In the genomic region with DNA sequence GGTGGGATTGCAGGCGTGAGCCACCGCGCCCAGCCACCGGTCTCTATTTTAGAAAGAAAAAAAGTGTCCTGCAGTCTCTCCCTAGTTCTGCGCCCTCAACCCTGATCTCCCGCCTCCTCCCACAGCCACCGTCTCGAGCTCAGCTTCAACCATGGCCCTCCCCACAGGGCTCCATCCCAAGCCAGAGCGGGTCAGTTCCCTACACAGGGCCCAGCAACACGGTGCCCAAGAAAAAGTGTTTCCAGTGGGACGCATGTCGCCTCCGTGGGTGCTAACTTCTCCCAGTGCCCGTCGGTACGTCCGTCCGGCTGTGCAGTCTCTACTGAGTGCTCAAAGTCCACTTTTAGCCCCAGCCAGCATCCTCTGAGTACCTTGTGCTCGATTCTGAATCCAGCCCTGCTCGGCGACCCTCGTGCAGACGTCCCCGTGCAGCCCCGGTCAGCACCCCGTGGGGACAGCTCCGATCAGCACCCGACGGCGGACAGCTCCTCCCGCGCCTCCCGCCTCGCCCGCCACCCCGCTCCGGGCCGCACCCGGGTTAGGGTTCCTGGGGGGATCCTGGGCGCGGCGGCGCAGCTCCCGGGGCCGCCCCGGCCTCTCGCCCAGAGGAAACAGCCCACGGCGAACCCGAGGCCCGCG, we compare ENCODE assay signal across 8 cellular contexts. TPM values are rescaled to one million over a fixed set of nuclear protein-coding genes. Genes with fewer than 3 reads are reported as not detected.
A peak's percentile ranks its signal among the peaks of the same experiment; 100 is the strongest.
DNase-seq lines count a peak whose midpoint lies in the region; ATAC-seq and TF ChIP-seq lines count a peak whose summit lies in the region.

No MANE protein-coding gene starts in this region.

- H3K23ac ChIP-seq in mesenchymal stem cell (ENCODE audit: low read length in 2 of 2): no peak overlapping the region

- no peak overlapping the region for H2AK5ac ChIP-seq in mesenchymal stem cell (ENCODE audit: low read length, severe bottlenecking)

- H3K4ac ChIP-seq in mesenchymal stem cell (ENCODE audit: low read depth in 1 of 2, low read length in 2 of 2): no peak overlapping the region

- no peak overlapping the region for H3K14ac ChIP-seq in mesenchymal stem cell (ENCODE audit: low read length in 2 of 2)

- no peak for ATAC-seq in GM18498 (IDR thresholded peaks at IDR 0.05; ENCODE audit: unreplicated experiment)
- no peak for ATAC-seq in HG03460 (IDR thresholded peaks at IDR 0.05; ENCODE audit: unreplicated experiment)

- no peak overlapping the region for H4K8ac ChIP-seq in mesenchymal stem cell (ENCODE audit: low read length)

- no peak overlapping the region for H2BK15ac ChIP-seq in mesenchymal stem cell (ENCODE audit: low read depth, poor library complexity, severe bottlenecking)

- H3K27me3 ChIP-seq in colonic mucosa (peaks cover 45% of the 10 kb centered on the region), mesenchymal stem cell (ENCODE audit: control insufficient read depth in 1 of 2, insufficient read depth in 1 of 2, low read length in 2 of 2) (peaks cover 47 to 48% of the 10 kb centered on the region in 2 experiments), suprapubic skin (peaks cover 63% of the 10 kb centered on the region)

- no peaks in the 10 kb centered on the region for H3K4me1 ChIP-seq in colonic mucosa
- H3K4me1 ChIP-seq in mesenchymal stem cell (ENCODE audit: control insufficient read depth, insufficient read depth, low read depth, low read length): peaks cover 9% of the 10 kb centered on the region
- H3K4me1 ChIP-seq in suprapubic skin: peaks cover 19% of the 10 kb centered on the region

- TF ChIP-seq CTCF in colonic mucosa (IDR thresholded peaks at IDR 0.05) (no peak), suprapubic skin (IDR thresholded peaks at IDR 0.05) (no peak)

- no peaks in the 10 kb centered on the region for H3K79me1 ChIP-seq in mesenchymal stem cell (replicated peaks; ENCODE audit: low read length, poor library complexity, severe bottlenecking)

- 31% methylated on average over 38 of the region's 52 CpGs for WGBS in mesenchymal stem cell
- 55% methylated on average over 15 of the region's 52 CpGs for WGBS in suprapubic skin

- no peak overlapping the region for H4K91ac ChIP-seq in mesenchymal stem cell (ENCODE audit: low read length)

- H3K27ac ChIP-seq in colonic mucosa (no peak overlapping the region), mesenchymal stem cell (ENCODE audit: low read length, poor library complexity, severe bottlenecking) (no peak overlapping the region), suprapubic skin (no peak overlapping the region)

- no peak overlapping the region for H3K9ac ChIP-seq in colonic mucosa (ENCODE audit: low read depth in 2 of 2, low read length in 2 of 2)
- H3K9ac ChIP-seq in mesenchymal stem cell (ENCODE audit: low read length): no peak overlapping the region

- DNase-seq in activated T-cell treated with anti-CD3 and anti-CD28 coated beads for 1 hour (ENCODE audit: low read depth) (peak; percentile 49), activated T-cell treated with anti-CD3 and anti-CD28 coated beads for 4 hours (no peak), colonic mucosa (peak; percentile 51), mesenchymal stem cell (peak; percentile 43), suprapubic skin (ENCODE audit: low spot score in 2 of 2) (peak in 1 of 2 donors; percentile 71)
- peak; percentile 34 to 38 for DNase-seq in activated CD4-positive, alpha-beta T cell treated with anti-CD3 and anti-CD28 coated beads for 24 hours (ENCODE audit: low read depth in 2 of 2)

- TF ChIP-seq EP300 in suprapubic skin (IDR thresholded peaks at IDR 0.05): no peak

- no peak overlapping the region for H2BK5ac ChIP-seq in mesenchymal stem cell (ENCODE audit: low read depth, low read length, poor library complexity, severe bottlenecking)

- H3K4me2 ChIP-seq in mesenchymal stem cell (ENCODE audit: low read length, poor library complexity, severe bottlenecking): peak overlapping the region; percentile 85

- no peak overlapping the region for H3K18ac ChIP-seq in mesenchymal stem cell (ENCODE audit: low read depth in 1 of 2, low read length in 2 of 2)

- no peak overlapping the region for H2BK12ac ChIP-seq in mesenchymal stem cell (ENCODE audit: low read length in 2 of 2)

- H3K9me3 ChIP-seq in colonic mucosa (no peaks in the 10 kb centered on the region), mesenchymal stem cell (ENCODE audit: control insufficient read depth, low read length) (no peaks in the 10 kb centered on the region), suprapubic skin (no peaks in the 10 kb centered on the region)

- H3K36me3 ChIP-seq in colonic mucosa: no peaks in the 10 kb centered on the region
- peaks cover 0 to 9% of the 10 kb centered on the region in 2 experiments for H3K36me3 ChIP-seq in mesenchymal stem cell (ENCODE audit: control insufficient read depth in 1 of 2, insufficient read depth in 2 of 2, low read depth in 1 of 2, low read length in 2 of 2)
- no peaks in the 10 kb centered on the region for H3K36me3 ChIP-seq in suprapubic skin

- no peak for TF ChIP-seq POLR2A in suprapubic skin (IDR thresholded peaks at IDR 0.05)

- H3K4me3 ChIP-seq in colonic mucosa: peak overlapping the region; percentile 34
- no peak overlapping the region for H3K4me3 ChIP-seq in mesenchymal stem cell (ENCODE audit: insufficient read depth in 1 of 2, low read depth in 1 of 2, low read length in 2 of 2)
- H3K4me3 ChIP-seq in suprapubic skin: peak overlapping the region; percentile 55

- intact Hi-C loops in colonic mucosa (cut with DNase I): no loop called here

- no peak overlapping the region for H2AFZ ChIP-seq in mesenchymal stem cell (ENCODE audit: low read depth, low read length)

- H2BK120ac ChIP-seq in mesenchymal stem cell (ENCODE audit: low read depth, low read length): no peak overlapping the region

RNA-seq across cellular contexts. Expression of a gene that starts 0.7 kb away (rescaled TPM):
- total RNA-seq in colonic mucosa (1 to 10 TPM; 1.2 to 1.4 TPM), suprapubic skin (1 to 10 TPM; 2.6 to 4.4 (median 3.7) TPM)
- polyA plus RNA-seq in mesenchymal stem cell (2013, experiment 1 of 2): 0.87 TPM
- polyA plus RNA-seq in mesenchymal stem cell (2013, experiment 2 of 2): 0.78 TPM

RNA-seq across cellular contexts. Expression of a gene that starts 17.3 kb away (rescaled TPM):
- 10 to 100 TPM; 52.6 to 89.7 TPM for total RNA-seq in colonic mucosa
- 47.1 TPM for polyA plus RNA-seq in mesenchymal stem cell (2013, experiment 1 of 2)
- 42.3 TPM for polyA plus RNA-seq in mesenchymal stem cell (2013, experiment 2 of 2)
- total RNA-seq in suprapubic skin: 10 to 100 TPM; 43.0 to 86.5 (median 73.0) TPM

RNA-seq across cellular contexts. Expression of a gene that starts 21.7 kb away (rescaled TPM):
- total RNA-seq in colonic mucosa (10 to 100 TPM; 20.1 to 21.7 TPM), suprapubic skin (10 to 100 TPM; 12.7 to 46.6 (median 19.2) TPM)
- 8.8 TPM for polyA plus RNA-seq in mesenchymal stem cell (2013, experiment 1 of 2)
- 8.1 TPM for polyA plus RNA-seq in mesenchymal stem cell (2013, experiment 2 of 2)

RNA-seq across cellular contexts. Expression of a gene that starts 28.0 kb away (rescaled TPM):
- total RNA-seq in colonic mucosa (10 to 100 TPM; 40.6 to 61.0 TPM), suprapubic skin (10 to 100 TPM; 37.0 to 51.3 (median 42.2) TPM)
- polyA plus RNA-seq in mesenchymal stem cell (2013, experiment 1 of 2): 31.0 TPM
- polyA plus RNA-seq in mesenchymal stem cell (2013, experiment 2 of 2): 30.2 TPM

RNA-seq across cellular contexts. Expression of a gene that starts 37.2 kb away (rescaled TPM):
- total RNA-seq in colonic mucosa (not detected), suprapubic skin (not detected)
- polyA plus RNA-seq in mesenchymal stem cell (2013, experiment 1 of 2): 0.37 TPM
- 0.37 TPM for polyA plus RNA-seq in mesenchymal stem cell (2013, experiment 2 of 2)

Comparison
In these comparisons a context has a peak if more than half of its experiments do, and no peak if none do; other contexts are left out.
1. H3K4me3 ChIP-seq: peak in colonic mucosa (single experiment) and suprapubic skin (single experiment); none in mesenchymal stem cell (0 of 2).